ENCODE assay signal across 22 cellular contexts in genomic region chr6:56400273-56400672, GRCh38.
A peak's percentile ranks its signal among the peaks of the same experiment; 100 is the strongest.
DNase-seq lines count a peak whose midpoint lies in the region; ATAC-seq, FAIRE-seq and TF ChIP-seq lines count a peak whose summit lies in the region.
"Had no signal": no experiment of that assay in that cellular context is flagged by ENCODE, and none has a peak within 500 bp of the region (broad histone marks: within the 10 kb centered on the region; RNA-seq: fewer than 3 reads in every experiment).

No MANE protein-coding gene starts in this region.

- H3K18ac ChIP-seq in H1 (ENCODE audit: extremely low read depth, low read length) = no peak overlapping the region

- H3K4me1 ChIP-seq in HUES48 (ENCODE audit: control insufficient read depth, insufficient read depth, low read length) = peaks cover 7% of the 10 kb centered on the region; the same call in 1 of the 2 replicates
- H3K4me1 ChIP-seq in H1 (replicated peaks in 1 of 4; ENCODE audit: control insufficient read depth in 3 of 4, insufficient read depth in 4 of 4, low read length in 3 of 4) = peaks cover 0 to 3% (median 0%) of the 10 kb centered on the region in 4 experiments; a peak in 1 of 7 replicates
- H3K4me1 ChIP-seq in right lobe of liver = peaks cover 0 to 29% (median 4%) of the 10 kb centered on the region in 4 donors
- H3K4me1 ChIP-seq in HAP-1 = no peaks in the 10 kb centered on the region
- H3K4me1 ChIP-seq: SJSA1 had no signal

- H3K9me3 ChIP-seq in HUES48 (ENCODE audit: control insufficient read depth, insufficient read depth, low read length) (no peaks in the 10 kb centered on the region), H1 (ENCODE audit: insufficient read depth in 2 of 2, low read depth in 1 of 2, low read length in 1 of 2) (no peaks in the 10 kb centered on the region), right lobe of liver (no peaks in the 10 kb centered on the region), HAP-1 (no peaks in the 10 kb centered on the region)
- H3K9me3 ChIP-seq: SJSA1, stomach, upper lobe of right lung had no signal

- H2BK20ac ChIP-seq in H1 (ENCODE audit: low read length) = no peak overlapping the region

- H4K5ac ChIP-seq in H1 (ENCODE audit: insufficient read length, low read depth, low read length) = no peak overlapping the region

- TF ChIP-seq RAD21 in H1 (IDR thresholded peaks at IDR 0.05 in 1 of 2, conservative IDR thresholded peaks at IDR 0.05 in 1 of 2; ENCODE audit: low read depth in 2 of 2, low read length in 2 of 2) = no peak

- no peaks in the 10 kb centered on the region for H3K79me2 ChIP-seq in H1 (ENCODE audit: control insufficient read depth in 1 of 2, insufficient read depth in 2 of 2, low read length in 2 of 2)

- H3K23ac ChIP-seq in H1 (ENCODE audit: insufficient read length) = no peak overlapping the region

- no peak overlapping the region for H2BK15ac ChIP-seq in H1 (ENCODE audit: low read length)

- peak overlapping the region; percentile 32 for H3K27ac ChIP-seq in HUES48 (ENCODE audit: low read depth, low read length)
- no peak overlapping the region for H3K27ac ChIP-seq in H1 (ENCODE audit: low read depth, low read length)
- peak overlapping the region in 2 of 3 donors; percentile 81 to 88 for H3K27ac ChIP-seq in right lobe of liver
- H3K27ac ChIP-seq: SJSA1, skin epidermis, stomach, upper lobe of right lung had no signal

- H3K4me2 ChIP-seq in H1 (ENCODE audit: insufficient read depth in 1 of 2, low read depth in 2 of 2, low read length in 2 of 2) = no peak overlapping the region

- H3K4ac ChIP-seq in H1 (replicated peaks; ENCODE audit: insufficient read length, low read depth, low read length) = no peak overlapping the region

- CTCF ChIA-PET in H1 (lab: Charles Lee; ENCODE audit: partially characterized antibody) = interaction anchor here (0.6 to 1.5 kb wide), 3 partner anchors 39 to 1102 kb away, joined by 3 read pairs; no protein-coding TSS in a partner anchor

- H3K14ac ChIP-seq in H1 (ENCODE audit: insufficient read length) = no peak overlapping the region

- TF ChIP-seq CTCF in H1 (IDR thresholded peaks at IDR 0.05; ENCODE audit: control extremely low read depth in 1 of 3, insufficient read depth in 1 of 3, low read depth in 1 of 3, low read length in 3 of 3) (no peak), right lobe of liver (IDR thresholded peaks at IDR 0.05) (no peak)

- H4K91ac ChIP-seq in H1 (replicated peaks; ENCODE audit: insufficient read length, low read length) = no peak overlapping the region

- TF ChIP-seq POLR2A in H1 (IDR thresholded peaks at IDR 0.05; ENCODE audit: control extremely low read depth in 1 of 2, low read depth in 2 of 2, low read length in 2 of 2) (no peak), right lobe of liver (IDR thresholded peaks at IDR 0.05) (no peak)

- no peak overlapping the region for H2AK5ac ChIP-seq in H1 (ENCODE audit: low read depth, low read length)

- H2AFZ ChIP-seq in H1 (ENCODE audit: low read length) = 0 out of 2 replicates have a peak overlapping the region, but pooled peaks have one; percentile 9

- H2BK12ac ChIP-seq in H1 (ENCODE audit: low read depth, low read length) = no peak overlapping the region

- no peaks in the 10 kb centered on the region for H4K20me1 ChIP-seq in H1 (replicated peaks in 1 of 2; ENCODE audit: control insufficient read depth in 1 of 2, insufficient read depth in 2 of 2, low read length in 2 of 2)

- in situ Hi-C loops in ACHN (cut with HindIII; ENCODE audit: low pct_ligation_motif_present, low pct_unique_long_range_greater_than_20kb, low sequenced_read_pairs) (no loop called here), HAP-1 (cut with MboI; ENCODE audit: low sequenced_read_pairs) (no loop called here)

- no peak overlapping the region for H3K9ac ChIP-seq in HUES48 (ENCODE audit: low read depth, low read length)
- H3K9ac ChIP-seq in H1 (replicated peaks in 1 of 4; ENCODE audit: extremely low read depth in 1 of 4, low read depth in 3 of 4, low read length in 3 of 4) = no peak overlapping the region

- WGBS in H1 (ENCODE audit: extremely low coverage in 1 of 2, insufficient coverage in 1 of 2, insufficient read length in 1 of 2, insufficient replicate concordance in 2 of 2, low coverage in 1 of 2, low lambda C conversion rate in 2 of 2, missing lambda C conversion rate in 1 of 2), 2 experiments = 83% methylated on average over 4 of the region's 4 CpGs; no CpG with 5 or more reads in 1 of the 2 experiments
- 38% methylated on average over 4 of the region's 4 CpGs for WGBS in right lobe of liver (ENCODE audit: insufficient coverage, low coverage, low lambda C conversion rate, missing lambda C conversion rate)

- no peaks in the 10 kb centered on the region for H3K23me2 ChIP-seq in H1 (ENCODE audit: low read depth, low read length)

- no peak for TF ChIP-seq EP300 in H1 (IDR thresholded peaks at IDR 0.05; ENCODE audit: borderline replicate concordance in 1 of 2, low read depth in 2 of 2, low read length in 2 of 2)

- H3K36me3 ChIP-seq in HUES48 (ENCODE audit: control insufficient read depth, insufficient read depth, low read length) (no peaks in the 10 kb centered on the region), H1 (ENCODE audit: control insufficient read depth in 2 of 4, insufficient read depth in 4 of 4, low read length in 3 of 4) (no peaks in the 10 kb centered on the region), right lobe of liver (no peaks in the 10 kb centered on the region), HAP-1 (replicated peaks) (no peaks in the 10 kb centered on the region)
- H3K36me3 ChIP-seq: SJSA1, stomach, upper lobe of right lung had no signal

- no peak overlapping the region for H4K8ac ChIP-seq in H1 (ENCODE audit: extremely low read depth, insufficient read depth, low read length)

- H2BK120ac ChIP-seq in H1 (replicated peaks; ENCODE audit: low read depth, low read length) = no peak overlapping the region

- POLR2A ChIA-PET in H1 (lab: Charles Lee; ENCODE audit: partially characterized antibody) = no interaction called here

- intact Hi-C loops in right lobe of liver (cut with DNase I) = no loop called here

- no peak overlapping the region for H2BK5ac ChIP-seq in H1 (ENCODE audit: low read depth, low read length)

- H3K4me3 ChIP-seq in HUES48 (ENCODE audit: low read depth, low read length) (no peak overlapping the region), H1 (ENCODE audit: extremely low read depth in 1 of 4, insufficient read depth in 2 of 4, low read depth in 3 of 4, low read length in 4 of 4) (no peak overlapping the region), right lobe of liver (peak overlapping the region; percentile 8 to 53 (median 53)), HAP-1 (no peak overlapping the region)
- H3K4me3 ChIP-seq: SJSA1, skin epidermis, stomach, upper lobe of right lung had no signal

- FAIRE-seq in H1 (lab: Jason Lieb, UNC) = no peak

- H3K79me1 ChIP-seq in H1 (ENCODE audit: low read depth, low read length) = no peaks in the 10 kb centered on the region

- H3K56ac ChIP-seq in H1 (replicated peaks; ENCODE audit: insufficient read length, low read depth, low read length) = no peak overlapping the region

- ATAC-seq in right lobe of liver = peak; percentile 64 to 75 (median 68)
- ATAC-seq: activated naive CD4-positive, alpha-beta T cell treated with anti-CD3 and anti-CD28 coated beads, Interleukin-2, amount 50 U/mL, for 72 hours; activated T-cell treated with anti-CD3 and anti-CD28 coated beads, Interleukin-2, amount 50 U/mL, for 4 hours; natural killer cell treated with Interleukin-12 subunit alpha and Interleukin-12 subunit beta and Interleukin-15 and Interleukin-18, amount 100 ng/mL, for 72 hours; upper lobe of right lung had no signal

- H3K27me3 ChIP-seq in HUES48 (ENCODE audit: control insufficient read depth, insufficient read depth, low read length) = no peaks in the 10 kb centered on the region
- no peaks in the 10 kb centered on the region for H3K27me3 ChIP-seq in H1 (replicated peaks in 1 of 4; ENCODE audit: control insufficient read depth in 3 of 4, extremely low read depth in 1 of 4, insufficient read depth in 3 of 4, low read length in 3 of 4)
- H3K27me3 ChIP-seq in right lobe of liver = no peaks in the 10 kb centered on the region
- no peaks in the 10 kb centered on the region for H3K27me3 ChIP-seq in HAP-1 (ENCODE audit: low read depth)
- H3K27me3 ChIP-seq: SJSA1, stomach, upper lobe of right lung had no signal

- peak; percentile 55 for DNase-seq in ACHN
- DNase-seq in H1 (ENCODE audit: low read depth in 1 of 2, low spot score in 2 of 2) = no peak
- peak in 1 of 3 donors; percentile 22 for DNase-seq in right lobe of liver
- DNase-seq in occipital lobe (lab: John Stamatoyannopoulos, UW) = no peak
- no peak for DNase-seq in activated T-cell treated with anti-CD3 and anti-CD28 coated beads, Interleukin-2, amount 50 U/mL, for 48 hours
- no peak for DNase-seq in HAP-1 (ENCODE audit: low spot score in 2 of 2)
- DNase-seq in stimulated activated CD4-positive, alpha-beta T cell treated with anti-CD3 and anti-CD28 coated beads, Interleukin-4, amount 100 ng/mL, for 4 hours = no peak
- DNase-seq: activated CD4-positive, alpha-beta memory T cell treated with anti-CD3 and anti-CD28 coated beads, Interleukin-2, amount 10 ng/mL, durations not matched to agents 7 days and 5 days; activated T-cell treated with anti-CD3 and anti-CD28 coated beads, Interleukin-2, amount 50 U/mL, for 4 hours; NCI-H2171; NCI-H82; OCI-M1; posterior cingulate gyrus; stimulated activated CD4-positive, alpha-beta T cell treated with anti-CD3 and anti-CD28 coated beads, Interleukin-4, amount 100 ng/mL, for 1 hour; stomach; T-helper 2 cell; upper lobe of right lung had no signal

TF ChIP-seq in H1, 55 proteins besides CTCF, POLR2A, EP300 and RAD21 (continues in another document):
- TF ChIP-seq SAP30 (IDR thresholded peaks at IDR 0.05; ENCODE audit: insufficient read depth, insufficient replicate concordance, low read length) = no peak
- no peak for TF ChIP-seq TAF7 (optimal IDR thresholded peaks at IDR 0.05; ENCODE audit: borderline replicate concordance, low read depth, low read length)
- TF ChIP-seq POU5F1 (IDR thresholded peaks at IDR 0.05; ENCODE audit: low read depth, low read length) = no peak
- no peak for TF ChIP-seq BACH1 (IDR thresholded peaks at IDR 0.05; ENCODE audit: low read length)
- TF ChIP-seq YY1 (IDR thresholded peaks at IDR 0.05; ENCODE audit: low read depth, low read length) = no peak
- TF ChIP-seq USF2 (IDR thresholded peaks at IDR 0.05; ENCODE audit: low read length) = no peak
- no peak for TF ChIP-seq CREB1 (IDR thresholded peaks at IDR 0.05)
- TF ChIP-seq GTF2F1 (IDR thresholded peaks at IDR 0.05; ENCODE audit: borderline replicate concordance, low read depth, low read length) = no peak
- TF ChIP-seq TCF12 (IDR thresholded peaks at IDR 0.05; ENCODE audit: low read depth, low read length) = no peak

Comparison
In these comparisons a context has a peak if more than half of its experiments do, and no peak if none do; other contexts are left out.
1. H3K4me3 ChIP-seq: peak in right lobe of liver (3 of 3); none in HUES48 (single experiment), H1 (0 of 4) and HAP-1 (single experiment).